In the genomic region with DNA sequence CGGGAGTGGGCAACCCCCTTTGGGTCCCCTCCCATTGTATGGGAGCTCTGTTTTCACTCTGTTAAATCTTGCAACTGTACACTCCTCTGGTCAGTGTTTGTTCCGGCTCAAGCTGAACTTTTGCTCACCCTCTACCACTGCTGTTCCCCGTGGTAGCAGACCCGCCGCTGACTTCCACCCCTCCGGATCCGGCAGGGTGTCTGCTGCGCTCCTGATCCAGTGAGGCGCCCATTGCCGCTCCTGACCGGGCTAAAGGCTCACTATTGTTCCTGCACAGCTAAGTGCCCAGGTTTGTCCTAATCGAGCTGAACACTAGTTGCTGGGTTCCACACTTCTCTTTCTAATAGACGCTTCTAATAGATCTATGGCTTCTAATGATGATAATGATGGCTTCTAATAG, we compare ENCODE assay signal across 25 cellular contexts.
DNase-seq lines count a peak whose midpoint lies in the region; ATAC-seq, FAIRE-seq and TF ChIP-seq lines count a peak whose summit lies in the region.
"Had no signal": no experiment of that assay in that cellular context is flagged by ENCODE, and none has a peak within 500 bp of the region (broad histone marks: within the 10 kb centered on the region; RNA-seq: fewer than 3 reads in every experiment).

No MANE protein-coding gene starts in this region.

- 92 to 96% (median 93%) methylated on average over 13 of the region's 13 CpGs for WGBS in spleen, 5 donors
- WGBS in body of pancreas, 2 donors: 72 to 83% methylated on average over 13 of the region's 13 CpGs

- H3K36me3 ChIP-seq in GM23338 (ENCODE audit: insufficient read depth): no peaks in the 10 kb centered on the region
- H3K36me3 ChIP-seq in spleen: no peaks in the 10 kb centered on the region
- no peaks in the 10 kb centered on the region for H3K36me3 ChIP-seq in body of pancreas (replicated peaks in 1 of 2; ENCODE audit: insufficient read depth in 1 of 2, low read depth in 2 of 2)
- H3K36me3 ChIP-seq: BLaER1 treated with 17β-estradiol and CSF1 and Interleukin-3, amounts not matched to agents 10 nM and 100 nM had no signal

- no peak overlapping the region for H3K4me3 Mint-ChIP-seq in GM23338
- H3K4me3 Mint-ChIP-seq in T-cell: no peak overlapping the region
- H3K4me3 Mint-ChIP-seq: B cell; CD4-positive, alpha-beta T cell; CD8-positive, alpha-beta T cell had no signal

- H3K4me1 ChIP-seq in GM23338 (ENCODE audit: insufficient read depth): no peaks in the 10 kb centered on the region
- no peaks in the 10 kb centered on the region for H3K4me1 ChIP-seq in spleen
- no peaks in the 10 kb centered on the region for H3K4me1 ChIP-seq in body of pancreas
- H3K4me1 ChIP-seq: A549; BLaER1 treated with 17β-estradiol and CSF1 and Interleukin-3, amounts not matched to agents 10 nM and 100 nM; Caco-2 had no signal

- H3F3A ChIP-seq in GM23338 (replicated peaks; ENCODE audit: low read depth): no peaks in the 10 kb centered on the region

- no peaks in the 10 kb centered on the region for H4K20me1 ChIP-seq in GM23338 (replicated peaks; ENCODE audit: insufficient read depth)
- H4K20me1 ChIP-seq: BLaER1 treated with 17β-estradiol and CSF1 and Interleukin-3, amounts not matched to agents 10 nM and 100 nM had no signal

- intact Hi-C loops in spleen (cut with DNase I; ENCODE audit: low total_unique reads): no loop called here
- intact Hi-C loops in body of pancreas (cut with DNase I): no loop called here

- H3K9me2 ChIP-seq in GM23338 (ENCODE audit: insufficient read depth): peaks cover 10% of the 10 kb centered on the region; the same call in 1 of the 2 replicates

- TF ChIP-seq POLR2A in spleen (IDR thresholded peaks at IDR 0.05) (no peak), body of pancreas (IDR thresholded peaks at IDR 0.05) (no peak)

- no peaks in the 10 kb centered on the region for H3K4me1 Mint-ChIP-seq in GM23338
- H3K4me1 Mint-ChIP-seq in T-cell: no peaks in the 10 kb centered on the region

- no peak overlapping the region for H3K27ac ChIP-seq in GM23338 (ENCODE audit: low read depth)
- no peak overlapping the region for H3K27ac ChIP-seq in spleen
- H3K27ac ChIP-seq in body of pancreas: no peak overlapping the region
- H3K27ac ChIP-seq: 22Rv1; A549; BLaER1 treated with 17β-estradiol and CSF1 and Interleukin-3, amounts not matched to agents 10 nM and 100 nM; C4-2B had no signal

- H3K4me2 ChIP-seq in GM23338: no peak overlapping the region
- H3K4me2 ChIP-seq: A549; BLaER1 treated with 17β-estradiol and CSF1 and Interleukin-3, amounts not matched to agents 10 nM and 100 nM had no signal

- H3K9me3 ChIP-seq in spleen (no peaks in the 10 kb centered on the region), body of pancreas (no peaks in the 10 kb centered on the region)
- H3K9me3 ChIP-seq: A549; BLaER1 treated with 17β-estradiol and CSF1 and Interleukin-3, amounts not matched to agents 10 nM and 100 nM; Caco-2 had no signal

- TF ChIP-seq CTCF in GM23338 (conservative IDR thresholded peaks at IDR 0.05; ENCODE audit: low read depth in 2 of 2): no peak
- TF ChIP-seq CTCF in spleen (IDR thresholded peaks at IDR 0.05 in 8 of 11, conservative IDR thresholded peaks at IDR 0.05 in 3 of 11): no peak
- no peak for TF ChIP-seq CTCF in body of pancreas (IDR thresholded peaks at IDR 0.05)

- no peak for DNase-seq in GM23338 (ENCODE audit: low spot score)
- DNase-seq in spleen: peak; percentile 52
- no peak for DNase-seq in urothelium cell line (ENCODE audit: low spot score)
- no peak for DNase-seq in T-cell
- no peak for DNase-seq in body of pancreas
- DNase-seq: AML-193; Caco-2; Calu3; CD4-positive, alpha-beta T cell; CD8-positive, alpha-beta T cell; DMS 273 treated with DMSO at 0.1 percent for 48 hours; DMS153; DMS53; DMS79; DND-41; EL; GDM1 had no signal

- POLR2A ChIA-PET in T-cell (lab: Charles Lee): no interaction called here

- CTCF ChIA-PET in T-cell (lab: Charles Lee): no interaction called here

- FAIRE-seq in urothelium cell line (lab: Jason Lieb, UNC): peak; percentile 52
- FAIRE-seq: A549, GM12878, GM12892, GM18507 had no signal

- H3K27ac Mint-ChIP-seq in GM23338 (no peak overlapping the region), T-cell (no peak overlapping the region)
- H3K27ac Mint-ChIP-seq: B cell; CD4-positive, alpha-beta T cell; CD8-positive, alpha-beta T cell had no signal

- no peak for ATAC-seq in GM23338
- ATAC-seq in T-cell (replicated peaks in 1 of 4): no peak
- ATAC-seq in body of pancreas: no peak
- ATAC-seq: A549; CD8-positive, alpha-beta T cell; GM12878 had no signal

- H3K36me3 Mint-ChIP-seq in GM23338 (ENCODE audit: low read depth) (peaks cover 10% of the 10 kb centered on the region; the same call in 2 of the 3 replicates), T-cell (no peaks in the 10 kb centered on the region)
- H3K36me3 Mint-ChIP-seq: CD8-positive, alpha-beta T cell had no signal

- H3K27me3 Mint-ChIP-seq in GM23338 (ENCODE audit: insufficient read depth, low read depth, poor library complexity): no peaks in the 10 kb centered on the region
- H3K27me3 Mint-ChIP-seq in T-cell: peaks cover 0 to 4% of the 10 kb centered on the region in 2 donors
- H3K27me3 Mint-ChIP-seq: B cell; CD4-positive, alpha-beta T cell had no signal

- H3K4me3 ChIP-seq in GM23338: no peak overlapping the region
- no peak overlapping the region for H3K4me3 ChIP-seq in spleen
- no peak overlapping the region for H3K4me3 ChIP-seq in body of pancreas
- H3K4me3 ChIP-seq: A549; BLaER1 treated with 17β-estradiol and CSF1 and Interleukin-3, amounts not matched to agents 10 nM and 100 nM; GM12878 had no signal

- H3K9me3 Mint-ChIP-seq in GM23338: peaks cover 63% of the 10 kb centered on the region
- H3K9me3 Mint-ChIP-seq in T-cell: peaks cover 2 to 17% (median 11%) of the 10 kb centered on the region in 3 donors

- H2AFZ ChIP-seq in GM23338: peak overlapping the region; percentile 53; the same call in 1 of the 2 replicates

- no peaks in the 10 kb centered on the region for H3K79me2 ChIP-seq in GM23338 (replicated peaks; ENCODE audit: insufficient read depth)

- H3K27me3 ChIP-seq in GM23338 (ENCODE audit: insufficient read depth) (no peaks in the 10 kb centered on the region), spleen (replicated peaks in 1 of 7) (no peaks in the 10 kb centered on the region), body of pancreas (no peaks in the 10 kb centered on the region)
- H3K27me3 ChIP-seq: BLaER1 treated with 17β-estradiol and CSF1 and Interleukin-3, amounts not matched to agents 10 nM and 100 nM had no signal

TF ChIP-seq in GM23338, 12 proteins besides CTCF, POLR2A, EP300 and RAD21:
- TF ChIP-seq, protein P1, sequence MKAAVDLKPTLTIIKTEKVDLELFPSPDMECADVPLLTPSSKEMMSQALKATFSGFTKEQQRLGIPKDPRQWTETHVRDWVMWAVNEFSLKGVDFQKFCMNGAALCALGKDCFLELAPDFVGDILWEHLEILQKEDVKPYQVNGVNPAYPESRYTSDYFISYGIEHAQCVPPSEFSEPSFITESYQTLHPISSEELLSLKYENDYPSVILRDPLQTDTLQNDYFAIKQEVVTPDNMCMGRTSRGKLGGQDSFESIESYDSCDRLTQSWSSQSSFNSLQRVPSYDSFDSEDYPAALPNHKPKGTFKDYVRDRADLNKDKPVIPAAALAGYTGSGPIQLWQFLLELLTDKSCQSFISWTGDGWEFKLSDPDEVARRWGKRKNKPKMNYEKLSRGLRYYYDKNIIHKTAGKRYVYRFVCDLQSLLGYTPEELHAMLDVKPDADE (IDR thresholded peaks at IDR 0.05): no peak
- TF ChIP-seq, protein P2, sequence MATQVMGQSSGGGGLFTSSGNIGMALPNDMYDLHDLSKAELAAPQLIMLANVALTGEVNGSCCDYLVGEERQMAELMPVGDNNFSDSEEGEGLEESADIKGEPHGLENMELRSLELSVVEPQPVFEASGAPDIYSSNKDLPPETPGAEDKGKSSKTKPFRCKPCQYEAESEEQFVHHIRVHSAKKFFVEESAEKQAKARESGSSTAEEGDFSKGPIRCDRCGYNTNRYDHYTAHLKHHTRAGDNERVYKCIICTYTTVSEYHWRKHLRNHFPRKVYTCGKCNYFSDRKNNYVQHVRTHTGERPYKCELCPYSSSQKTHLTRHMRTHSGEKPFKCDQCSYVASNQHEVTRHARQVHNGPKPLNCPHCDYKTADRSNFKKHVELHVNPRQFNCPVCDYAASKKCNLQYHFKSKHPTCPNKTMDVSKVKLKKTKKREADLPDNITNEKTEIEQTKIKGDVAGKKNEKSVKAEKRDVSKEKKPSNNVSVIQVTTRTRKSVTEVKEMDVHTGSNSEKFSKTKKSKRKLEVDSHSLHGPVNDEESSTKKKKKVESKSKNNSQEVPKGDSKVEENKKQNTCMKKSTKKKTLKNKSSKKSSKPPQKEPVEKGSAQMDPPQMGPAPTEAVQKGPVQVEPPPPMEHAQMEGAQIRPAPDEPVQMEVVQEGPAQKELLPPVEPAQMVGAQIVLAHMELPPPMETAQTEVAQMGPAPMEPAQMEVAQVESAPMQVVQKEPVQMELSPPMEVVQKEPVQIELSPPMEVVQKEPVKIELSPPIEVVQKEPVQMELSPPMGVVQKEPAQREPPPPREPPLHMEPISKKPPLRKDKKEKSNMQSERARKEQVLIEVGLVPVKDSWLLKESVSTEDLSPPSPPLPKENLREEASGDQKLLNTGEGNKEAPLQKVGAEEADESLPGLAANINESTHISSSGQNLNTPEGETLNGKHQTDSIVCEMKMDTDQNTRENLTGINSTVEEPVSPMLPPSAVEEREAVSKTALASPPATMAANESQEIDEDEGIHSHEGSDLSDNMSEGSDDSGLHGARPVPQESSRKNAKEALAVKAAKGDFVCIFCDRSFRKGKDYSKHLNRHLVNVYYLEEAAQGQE (IDR thresholded peaks at IDR 0.05; ENCODE audit: unreplicated experiment): no peak
- TF ChIP-seq ZNF114 (CRISPR knock-in tag; IDR thresholded peaks at IDR 0.05) (no peak), ZNF331 (CRISPR knock-in tag; IDR thresholded peaks at IDR 0.05; ENCODE audit: low read depth) (no peak), CREB1 (CRISPR knock-in tag; IDR thresholded peaks at IDR 0.05; ENCODE audit: low read depth) (no peak), EZH2 (IDR thresholded peaks at IDR 0.05; ENCODE audit: low read depth, unreplicated experiment) (no peak), STAT1 (IDR thresholded peaks at IDR 0.05; ENCODE audit: unreplicated experiment) (no peak)
